In the genomic region with DNA sequence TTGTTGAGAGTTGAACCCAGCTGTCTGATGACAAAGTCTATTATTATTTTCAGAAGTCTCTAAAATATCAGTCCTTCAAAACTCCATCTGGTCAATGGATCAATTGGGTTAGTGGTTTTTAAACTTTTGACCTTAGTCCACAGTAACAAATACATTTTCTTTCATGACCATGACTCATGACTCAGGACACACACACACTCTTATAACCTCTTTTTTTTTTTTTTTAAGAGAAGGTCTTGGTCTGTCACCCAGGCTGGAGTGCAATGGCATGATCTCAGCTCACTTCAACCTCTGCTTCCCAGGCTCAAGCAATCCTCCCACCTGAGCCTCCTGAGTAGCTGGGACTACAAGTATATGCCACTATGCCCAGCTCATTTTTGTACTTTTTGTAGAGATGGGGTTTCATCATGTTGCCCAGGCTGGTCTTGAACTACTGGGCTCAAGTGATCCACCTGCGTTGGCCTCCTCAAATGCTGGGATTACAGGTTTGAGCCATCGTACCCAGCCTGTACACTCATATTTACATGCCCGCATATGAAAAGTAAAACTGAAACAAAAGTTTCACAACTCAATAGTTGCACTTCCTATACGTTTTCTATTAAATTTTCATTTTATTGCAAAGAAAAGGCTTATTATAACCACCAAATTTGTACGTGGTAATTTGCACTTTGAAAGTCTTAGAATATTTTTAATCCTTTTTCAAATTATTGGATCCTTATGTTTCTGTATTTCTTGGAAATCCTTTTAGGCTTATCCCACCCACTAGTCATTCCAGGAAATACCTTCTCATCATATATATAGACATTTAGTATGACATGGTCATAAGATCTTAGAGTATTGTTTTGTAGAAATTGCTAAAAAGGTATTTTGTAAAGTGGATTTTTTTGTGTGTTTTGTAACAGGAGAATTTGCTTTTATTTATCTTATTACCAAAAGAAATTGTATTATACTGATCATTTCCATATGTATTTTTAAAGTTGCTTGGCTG, we compare ENCODE assay signal across 8 cellular contexts.
DNase-seq lines count a peak whose midpoint lies in the region; ATAC-seq and TF ChIP-seq lines count a peak whose summit lies in the region.

No MANE protein-coding gene starts in this region.

- H3K27ac Mint-ChIP-seq in effector memory CD8-positive, alpha-beta T cell, result peak overlapping the region; percentile 94

- H3K36me3 Mint-ChIP-seq in effector memory CD8-positive, alpha-beta T cell (ENCODE audit: insufficient read depth), result no peaks in the 10 kb centered on the region

- peaks cover 11 to 12% of the 10 kb centered on the region in 2 donors for H3K4me1 Mint-ChIP-seq in effector memory CD8-positive, alpha-beta T cell (ENCODE audit: low read depth in 2 of 2)

- H3K4me3 Mint-ChIP-seq in effector memory CD8-positive, alpha-beta T cell, result peak overlapping the region; percentile 79 to 80

- H3K27me3 Mint-ChIP-seq in effector memory CD8-positive, alpha-beta T cell, result peaks cover 0 to 16% of the 10 kb centered on the region in 2 donors

- ATAC-seq in GM18505 (IDR thresholded peaks at IDR 0.05; ENCODE audit: unreplicated experiment), result peak; percentile 92
- peak; percentile 94 for ATAC-seq in GM21576 (IDR thresholded peaks at IDR 0.05; ENCODE audit: unreplicated experiment)
- peak; percentile 95 for ATAC-seq in HG03571 (IDR thresholded peaks at IDR 0.05; ENCODE audit: unreplicated experiment)
- peak; percentile 71 for ATAC-seq in effector memory CD8-positive, alpha-beta T cell (replicated peaks)

- no peaks in the 10 kb centered on the region for H3K9me3 Mint-ChIP-seq in effector memory CD8-positive, alpha-beta T cell

- intact Hi-C loops in head of caudate nucleus (cut with DNase I), result no loop called here

- DNase-seq in effector memory CD8-positive, alpha-beta T cell, result peak in 1 of 3 experiments; percentile 4
- DNase-seq in DMS 273 treated with DMSO at 0.1 percent for 48 hours (lab: John Stamatoyannopoulos, UW) (no peak), head of caudate nucleus (no peak), COLO668 (lab: John Stamatoyannopoulos, UW; ENCODE audit: unreplicated experiment) (no peak)
- DNase-seq in activated CD8-positive, alpha-beta memory T cell treated with anti-CD3 and anti-CD28 coated beads, Interleukin-2, amount 50 U/mL, for 4 hours, result no peak

- TF ChIP-seq POLR2A in GM18505 (IDR thresholded peaks at IDR 0.05; ENCODE audit: borderline replicate concordance, extremely low read depth, insufficient read depth, insufficient read length), result no peak
